ENCODE assay signal across 1 cellular context in genomic region chr20:32810941-32811340, GRCh38.
TF ChIP-seq lines count a peak whose summit lies in the region.

No MANE protein-coding gene starts in this region.

TF ChIP-seq in SK-N-SH, 30 proteins besides CTCF, POLR2A, EP300 and RAD21:
- no peak for TF ChIP-seq FOXM1 (IDR thresholded peaks at IDR 0.05; ENCODE audit: low read depth)
- no peak for TF ChIP-seq TCF12 (IDR thresholded peaks at IDR 0.05)
- no peak for TF ChIP-seq RFX5 (IDR thresholded peaks at IDR 0.05; ENCODE audit: low read length)
- no peak for TF ChIP-seq YY1 (IDR thresholded peaks at IDR 0.05; ENCODE audit: low read depth)
- no peak for TF ChIP-seq SIN3A (IDR thresholded peaks at IDR 0.05; ENCODE audit: borderline replicate concordance, low read depth, low read length)
- TF ChIP-seq, protein P1, sequence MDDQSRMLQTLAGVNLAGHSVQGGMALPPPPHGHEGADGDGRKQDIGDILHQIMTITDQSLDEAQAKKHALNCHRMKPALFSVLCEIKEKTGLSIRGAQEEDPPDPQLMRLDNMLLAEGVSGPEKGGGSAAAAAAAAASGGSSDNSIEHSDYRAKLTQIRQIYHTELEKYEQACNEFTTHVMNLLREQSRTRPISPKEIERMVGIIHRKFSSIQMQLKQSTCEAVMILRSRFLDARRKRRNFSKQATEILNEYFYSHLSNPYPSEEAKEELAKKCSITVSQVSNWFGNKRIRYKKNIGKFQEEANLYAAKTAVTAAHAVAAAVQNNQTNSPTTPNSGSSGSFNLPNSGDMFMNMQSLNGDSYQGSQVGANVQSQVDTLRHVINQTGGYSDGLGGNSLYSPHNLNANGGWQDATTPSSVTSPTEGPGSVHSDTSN (IDR thresholded peaks at IDR 0.05) = no peak
- no peak for TF ChIP-seq GATA2 (CRISPR knock-in tag; IDR thresholded peaks at IDR 0.05)
- no peak for TF ChIP-seq REST (IDR thresholded peaks at IDR 0.05; ENCODE audit: low read depth, low read length)
- TF ChIP-seq TAF1 (IDR thresholded peaks at IDR 0.05; ENCODE audit: borderline replicate concordance, low read depth, low read length) = no peak
- TF ChIP-seq MXI1 (IDR thresholded peaks at IDR 0.05; ENCODE audit: low read depth, low read length) = no peak
- TF ChIP-seq, protein P2, sequence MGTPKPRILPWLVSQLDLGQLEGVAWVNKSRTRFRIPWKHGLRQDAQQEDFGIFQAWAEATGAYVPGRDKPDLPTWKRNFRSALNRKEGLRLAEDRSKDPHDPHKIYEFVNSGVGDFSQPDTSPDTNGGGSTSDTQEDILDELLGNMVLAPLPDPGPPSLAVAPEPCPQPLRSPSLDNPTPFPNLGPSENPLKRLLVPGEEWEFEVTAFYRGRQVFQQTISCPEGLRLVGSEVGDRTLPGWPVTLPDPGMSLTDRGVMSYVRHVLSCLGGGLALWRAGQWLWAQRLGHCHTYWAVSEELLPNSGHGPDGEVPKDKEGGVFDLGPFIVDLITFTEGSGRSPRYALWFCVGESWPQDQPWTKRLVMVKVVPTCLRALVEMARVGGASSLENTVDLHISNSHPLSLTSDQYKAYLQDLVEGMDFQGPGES (IDR thresholded peaks at IDR 0.05; ENCODE audit: low read depth, low read length) = no peak
- TF ChIP-seq JUND (IDR thresholded peaks at IDR 0.05) = no peak
- TF ChIP-seq, protein P3, sequence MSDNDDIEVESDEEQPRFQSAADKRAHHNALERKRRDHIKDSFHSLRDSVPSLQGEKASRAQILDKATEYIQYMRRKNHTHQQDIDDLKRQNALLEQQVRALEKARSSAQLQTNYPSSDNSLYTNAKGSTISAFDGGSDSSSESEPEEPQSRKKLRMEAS (IDR thresholded peaks at IDR 0.05; ENCODE audit: low read depth) = no peak
- TF ChIP-seq GABPA (IDR thresholded peaks at IDR 0.05; ENCODE audit: low read depth) = no peak
